Comparison of ENCODE assay signal across 8 cellular contexts in genomic region chr19:35612224-35612558, GRCh38. TPM values are rescaled to one million over a fixed set of nuclear protein-coding genes. Genes with fewer than 3 reads are reported as not detected.
DNase-seq lines count a peak whose midpoint lies in the region; ATAC-seq and TF ChIP-seq lines count a peak whose summit lies in the region.

No MANE protein-coding gene starts in this region.

- peaks cover 12 to 23% (median 21%) of the 10 kb centered on the region in 7 donors for H3K9me3 Mint-ChIP-seq in CD14-positive monocyte

- DNase-seq in CD14-positive monocyte (ENCODE audit: low spot score) (no peak), MG63 (no peak), dorsolateral prefrontal cortex (no peak), neuronal stem cell (ENCODE audit: low spot score) (peak; percentile 9), SHP77 treated with DMSO at 0.1 percent for 48 hours (lab: John Stamatoyannopoulos, UW) (no peak), AG20443 (ENCODE audit: low spot score) (no peak), NCI-H524 (lab: John Stamatoyannopoulos, UW) (no peak)

- H4K8ac ChIP-seq in neuronal stem cell (ENCODE audit: low read depth, low read length): no peak overlapping the region

- H2AK5ac ChIP-seq in neuronal stem cell (ENCODE audit: low read depth, low read length): no peak overlapping the region

- no peak overlapping the region for H3K23ac ChIP-seq in neuronal stem cell (ENCODE audit: low read depth, low read length, poor library complexity)

- TF ChIP-seq CTCF in CD14-positive monocyte (IDR thresholded peaks at IDR 0.05) (no peak), dorsolateral prefrontal cortex (IDR thresholded peaks at IDR 0.05 in 54 of 56, conservative IDR thresholded peaks at IDR 0.05 in 2 of 56; ENCODE audit: low read depth in 1 of 56, partially characterized antibody in 56 of 56) (no peak)

- peak overlapping the region; percentile 66 for H3K4me3 ChIP-seq in MG63
- H3K4me3 ChIP-seq in dorsolateral prefrontal cortex: peak overlapping the region; percentile 55 to 95 (median 78)
- H3K4me3 ChIP-seq in neuronal stem cell (ENCODE audit: low read length in 2 of 2): peak overlapping the region in 1 of 2 donors; percentile 88

- H2BK5ac ChIP-seq in neuronal stem cell (ENCODE audit: low read length): no peak overlapping the region

- peaks cover 0 to 2% of the 10 kb centered on the region in 2 donors for H3K4me1 ChIP-seq in neuronal stem cell (ENCODE audit: control insufficient read depth in 2 of 2, insufficient read depth in 1 of 2, low read depth in 1 of 2, low read length in 2 of 2)

- peak overlapping the region; percentile 54 for H3K9ac ChIP-seq in neuronal stem cell (ENCODE audit: low read depth, low read length, poor library complexity)

- H2AFZ ChIP-seq in neuronal stem cell (ENCODE audit: low read length): peak overlapping the region; percentile 96

- H3K79me1 ChIP-seq in neuronal stem cell (ENCODE audit: low read depth, low read length): peaks cover 4% of the 10 kb centered on the region

- peaks cover 12 to 13% of the 10 kb centered on the region in 2 donors for H3K36me3 Mint-ChIP-seq in CD14-positive monocyte

- no peak overlapping the region for H2BK120ac ChIP-seq in neuronal stem cell (ENCODE audit: low read depth, low read length)

- intact Hi-C loops in CD14-positive monocyte (cut with micrococcal nuclease) (loop anchor here in 1 of 2 donors (2.0 to 5.0 kb wide), 2 partner anchors 17 to 35 kb away; partner anchors contain the start of genes COX6B1 and RBM42), dorsolateral prefrontal cortex (cut with DNase I) (loop anchor here (2.0 to 5.0 kb wide), 2 partner anchors 17 to 65 kb away; partner anchors contain the start of genes TMEM147 (in 2 of the 2) and RBM42 (in 1 of the 2))

- H2BK12ac ChIP-seq in neuronal stem cell (ENCODE audit: low read length): no peak overlapping the region

- H2BK15ac ChIP-seq in neuronal stem cell (ENCODE audit: low read length): no peak overlapping the region

- no peaks in the 10 kb centered on the region for H3K27me3 ChIP-seq in MG63
- no peaks in the 10 kb centered on the region for H3K27me3 ChIP-seq in dorsolateral prefrontal cortex
- no peaks in the 10 kb centered on the region for H3K27me3 ChIP-seq in neuronal stem cell (ENCODE audit: control insufficient read depth in 3 of 3, insufficient read depth in 3 of 3, low read depth in 1 of 3, low read length in 3 of 3)

- no peak overlapping the region for H3K4ac ChIP-seq in neuronal stem cell (ENCODE audit: low read length)

- no peak overlapping the region for H3K14ac ChIP-seq in neuronal stem cell (ENCODE audit: low read length)

- peaks cover 13% of the 10 kb centered on the region for H3K9me3 ChIP-seq in MG63
- H3K9me3 ChIP-seq in neuronal stem cell (replicated peaks in 1 of 2; ENCODE audit: control insufficient read depth in 2 of 2, insufficient read depth in 1 of 2, low read depth in 1 of 2, low read length in 2 of 2): peaks cover 0 to 3% of the 10 kb centered on the region in 2 donors

- H3K4me3 Mint-ChIP-seq in CD14-positive monocyte: peak overlapping the region; percentile 76

- H4K91ac ChIP-seq in neuronal stem cell (ENCODE audit: low read depth, low read length, poor library complexity): no peak overlapping the region

- H3K27ac Mint-ChIP-seq in CD14-positive monocyte: peak overlapping the region in 6 of 7 donors; percentile 46 to 87 (median 76)

- H3K27me3 Mint-ChIP-seq in CD14-positive monocyte (ENCODE audit: low read depth in 3 of 3): peaks cover 0 to 6% (median 2%) of the 10 kb centered on the region in 3 donors

- H3K18ac ChIP-seq in neuronal stem cell (ENCODE audit: low read length): no peak overlapping the region

- H3K4me2 ChIP-seq in neuronal stem cell (ENCODE audit: insufficient read depth, low read length, poor library complexity, severe bottlenecking): no peak overlapping the region

- H3K27ac ChIP-seq in dorsolateral prefrontal cortex (peak overlapping the region in 30 of 59 donors; percentile 3 to 84 (median 59)), neuronal stem cell (replicated peaks; ENCODE audit: low read length) (no peak overlapping the region)

- peaks cover 30% of the 10 kb centered on the region for H3K4me1 Mint-ChIP-seq in CD14-positive monocyte

- WGBS in neuronal stem cell (ENCODE audit: extremely low coverage in 2 of 2, insufficient read length in 2 of 2, insufficient replicate concordance in 1 of 2), 2 donors: no CpG with 5 or more reads among the region's 9 CpGs

- ATAC-seq in HG03342 (IDR thresholded peaks at IDR 0.05; ENCODE audit: unreplicated experiment): no peak

- peaks cover 10% of the 10 kb centered on the region; the same call in 1 of the 2 replicates for H3K36me3 ChIP-seq in MG63
- H3K36me3 ChIP-seq in neuronal stem cell (replicated peaks in 1 of 2; ENCODE audit: control insufficient read depth in 2 of 2, insufficient read depth in 2 of 2, low read length in 2 of 2): peaks cover 15 to 28% of the 10 kb centered on the region in 2 donors

RNA-seq across cellular contexts. Expression of gene HAUS5, which starts 0.3 kb away (rescaled TPM):
- under 1 TPM; 0.94 to 0.99 TPM for polyA plus RNA-seq in CD14-positive monocyte
- 12.8 and 18.2 TPM in 2 replicates for total RNA-seq in MG63 (2014; rRNA removed; shearing (Covaris generic); ENCODE audit: low replicate concordance)
- 10 to 100 TPM in 96 of 120 experiments, 1 to 10 TPM in 24; 5.1 to 22.1 (median 13.4) TPM for total RNA-seq in dorsolateral prefrontal cortex
- 16.2 TPM for polyA plus RNA-seq in neuronal stem cell (2013, experiment 1 of 2)
- polyA plus RNA-seq in neuronal stem cell (2013, experiment 2 of 2): 16.1 TPM

RNA-seq across cellular contexts. Expression of gene RBM42, which starts 16.6 kb away (rescaled TPM):
- polyA plus RNA-seq in CD14-positive monocyte: 10 to 100 TPM; 50.3 to 53.3 TPM
- 103 and 144 TPM in 2 replicates for total RNA-seq in MG63 (2014; rRNA removed; shearing (Covaris generic); ENCODE audit: low replicate concordance)
- 10 to 100 TPM; 36.6 to 66.9 (median 49.4) TPM for total RNA-seq in dorsolateral prefrontal cortex
- 39.0 TPM for polyA plus RNA-seq in neuronal stem cell (2013, experiment 1 of 2)
- polyA plus RNA-seq in neuronal stem cell (2013, experiment 2 of 2): 39.4 TPM

RNA-seq across cellular contexts. Expression of gene PMIS2, which starts 26.2 kb away (rescaled TPM):
- polyA plus RNA-seq in CD14-positive monocyte: not detected
- not detected in 2 replicates for total RNA-seq in MG63 (2014; rRNA removed; shearing (Covaris generic); ENCODE audit: low replicate concordance)
- 1 to 10 TPM in 1 of 120 experiments, under 1 TPM in 1, not detected in 118; 0.97 to 1.4 TPM for total RNA-seq in dorsolateral prefrontal cortex
- not detected for polyA plus RNA-seq in neuronal stem cell (2013, experiment 1 of 2)
- polyA plus RNA-seq in neuronal stem cell (2013, experiment 2 of 2): not detected

RNA-seq across cellular contexts. Expression of gene ETV2, which starts 29.4 kb away (rescaled TPM):
- polyA plus RNA-seq in CD14-positive monocyte: under 1 TPM; 0.82 to 0.93 TPM
- total RNA-seq in MG63 (2014; rRNA removed; shearing (Covaris generic); ENCODE audit: low replicate concordance): not detected in 2 replicates
- 1 to 10 TPM in 12 of 120 experiments, under 1 TPM in 10, not detected in 98; 0.29 to 1.8 (median 1.1) TPM for total RNA-seq in dorsolateral prefrontal cortex
- polyA plus RNA-seq in neuronal stem cell (2013, experiment 1 of 2): 2.1 TPM
- 1.9 TPM for polyA plus RNA-seq in neuronal stem cell (2013, experiment 2 of 2)

RNA-seq across cellular contexts. Expression of gene COX6B1, which starts 35.9 kb away (rescaled TPM):
- polyA plus RNA-seq in CD14-positive monocyte: 100 to 1,000 TPM; 825 to 948 TPM
- total RNA-seq in MG63 (2014; rRNA removed; shearing (Covaris generic); ENCODE audit: low replicate concordance): 377 and 417 TPM in 2 replicates
- total RNA-seq in dorsolateral prefrontal cortex: 100 to 1,000 TPM; 243 to 552 (median 394) TPM
- polyA plus RNA-seq in neuronal stem cell (2013, experiment 1 of 2): 708 TPM
- 694 TPM for polyA plus RNA-seq in neuronal stem cell (2013, experiment 2 of 2)
